8 cellular contexts compared by ENCODE assay signal in the genomic region with DNA sequence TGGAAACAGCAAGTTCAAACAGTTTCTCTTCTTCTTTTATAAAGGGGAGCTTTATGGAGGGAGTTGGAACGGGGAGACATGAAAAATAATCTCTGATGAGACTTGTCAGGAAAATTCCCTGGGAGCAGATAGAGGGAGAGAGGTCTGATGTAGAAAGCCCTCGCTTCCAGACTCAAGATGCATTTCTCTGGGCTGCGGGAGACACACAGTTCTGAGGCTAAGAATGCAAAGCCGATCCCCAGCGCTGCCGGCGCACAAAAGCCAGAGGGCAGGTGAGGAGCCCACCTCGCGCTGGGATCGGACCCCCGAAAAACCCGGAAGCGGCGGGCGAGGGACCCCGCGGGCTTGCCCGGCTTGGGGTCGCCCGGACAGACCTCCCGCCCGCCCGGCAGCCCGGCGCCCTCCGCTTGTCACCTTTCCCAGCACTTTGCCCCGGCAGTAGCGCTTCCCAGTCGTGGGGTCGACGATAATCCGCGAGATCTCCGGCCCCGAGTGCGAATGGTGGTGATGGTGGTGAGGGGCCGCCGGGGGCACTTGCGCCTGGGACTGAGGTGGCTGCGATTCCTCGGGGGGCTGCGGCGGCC. TPM values are rescaled to one million over a fixed set of nuclear protein-coding genes. Genes with fewer than 3 reads are reported as not detected.
A peak's percentile ranks its signal among the peaks of the same experiment; 100 is the strongest.
DNase-seq lines count a peak whose midpoint lies in the region; ATAC-seq and TF ChIP-seq lines count a peak whose summit lies in the region.

No MANE protein-coding gene starts in this region.

- peak overlapping the region; percentile 70 for H3K4me3 ChIP-seq in GM06990 (replicated peaks; ENCODE audit: low read depth, low read length)
- peak overlapping the region; percentile 82 for H3K4me3 ChIP-seq in effector memory CD4-positive, alpha-beta T cell (ENCODE audit: insufficient read depth, low read depth, low read length, poor library complexity, severe bottlenecking)
- peak overlapping the region; percentile 77 for H3K4me3 ChIP-seq in mesendoderm (ENCODE audit: low read length)
- H3K4me3 ChIP-seq in tibial artery: peak overlapping the region; percentile 57 to 85

- no peak overlapping the region for H2BK15ac ChIP-seq in mesendoderm (replicated peaks; ENCODE audit: low read depth)

- H3K9me3 ChIP-seq in effector memory CD4-positive, alpha-beta T cell (ENCODE audit: control insufficient read depth, low read length): no peaks in the 10 kb centered on the region
- no peaks in the 10 kb centered on the region for H3K9me3 ChIP-seq in tibial artery

- DNase-seq in GM06990 (ENCODE audit: extremely low read depth, insufficient read length) (no peak), T1000 (lab: John Stamatoyannopoulos, UW) (peak; percentile 30), mesendoderm (peak; percentile 66), tibial artery (peak in 1 of 2 donors; percentile 27), ecto neural progenitor cell (ENCODE audit: low spot score) (no peak)
- DNase-seq in effector memory CD4-positive, alpha-beta T cell: no peak

- no peak overlapping the region for H2BK120ac ChIP-seq in mesendoderm (ENCODE audit: low read depth, low read length)

- H3K18ac ChIP-seq in mesendoderm (ENCODE audit: low read length): peak overlapping the region; percentile 12

- H3K79me2 ChIP-seq in mesendoderm (ENCODE audit: control insufficient read depth, insufficient read depth, low read length): peaks cover 12% of the 10 kb centered on the region

- H3K36me3 ChIP-seq in GM06990 (ENCODE audit: control insufficient read depth, insufficient read depth, low read length): no peaks in the 10 kb centered on the region; the same call in 1 of the 2 replicates
- no peaks in the 10 kb centered on the region for H3K36me3 ChIP-seq in effector memory CD4-positive, alpha-beta T cell (ENCODE audit: control insufficient read depth, insufficient read depth, low read length)
- H3K36me3 ChIP-seq in mesendoderm (ENCODE audit: control insufficient read depth, insufficient read depth, low read length): peaks cover 3% of the 10 kb centered on the region
- H3K36me3 ChIP-seq in tibial artery: peaks cover 12 to 21% (median 17%) of the 10 kb centered on the region in 3 donors

- H3K27ac ChIP-seq in effector memory CD4-positive, alpha-beta T cell (ENCODE audit: insufficient read depth, low read length, poor library complexity, severe bottlenecking): peak overlapping the region; percentile 84
- no peak overlapping the region for H3K27ac ChIP-seq in mesendoderm (ENCODE audit: low read depth, low read length)
- peak overlapping the region; percentile 85 to 91 for H3K27ac ChIP-seq in tibial artery

- no CpG with 5 or more reads among the region's 43 CpGs for WGBS in mesendoderm (ENCODE audit: extremely low coverage, insufficient coverage, low lambda C conversion rate)

- peaks cover 1% of the 10 kb centered on the region for H3K79me1 ChIP-seq in mesendoderm (ENCODE audit: low read length)

- peak overlapping the region; percentile 83 for H3K4me2 ChIP-seq in mesendoderm (ENCODE audit: low read length)

- H2AK5ac ChIP-seq in mesendoderm (ENCODE audit: low read length): no peak overlapping the region

- H3K9ac ChIP-seq in mesendoderm (ENCODE audit: low read length): peak overlapping the region; percentile 80

- H3K4me1 ChIP-seq in effector memory CD4-positive, alpha-beta T cell (ENCODE audit: control insufficient read depth, insufficient read depth, low read length, poor library complexity, severe bottlenecking): peaks cover 5% of the 10 kb centered on the region
- H3K4me1 ChIP-seq in mesendoderm (ENCODE audit: control insufficient read depth, low read depth, low read length) (no peaks in the 10 kb centered on the region), tibial artery (peaks cover 0 to 40% (median 9%) of the 10 kb centered on the region in 4 donors)

- no peaks in the 10 kb centered on the region for H3K27me3 ChIP-seq in GM06990 (replicated peaks; ENCODE audit: control insufficient read depth, insufficient read depth, low read length)
- H3K27me3 ChIP-seq in effector memory CD4-positive, alpha-beta T cell (replicated peaks; ENCODE audit: control insufficient read depth, insufficient read depth, low read length, poor library complexity, severe bottlenecking): no peaks in the 10 kb centered on the region
- H3K27me3 ChIP-seq in mesendoderm (ENCODE audit: insufficient read depth, low read length, poor library complexity): no peaks in the 10 kb centered on the region
- no peaks in the 10 kb centered on the region for H3K27me3 ChIP-seq in tibial artery

- peak; percentile 1 for ATAC-seq in HG02885 (IDR thresholded peaks at IDR 0.05; ENCODE audit: poor library complexity, unreplicated experiment)
- ATAC-seq in HG02840 (IDR thresholded peaks at IDR 0.05; ENCODE audit: low FRiP score, unreplicated experiment): no peak

- TF ChIP-seq CTCF in GM06990 (IDR thresholded peaks at IDR 0.05; ENCODE audit: insufficient read depth, low read length, poor library complexity, severe bottlenecking) (no peak), tibial artery (IDR thresholded peaks at IDR 0.05) (no peak)

- H4K8ac ChIP-seq in mesendoderm (ENCODE audit: low read depth, low read length): no peak overlapping the region

- intact Hi-C loops in tibial artery (cut with DNase I; ENCODE audit: low total_unique reads): no loop called here

- H4K5ac ChIP-seq in mesendoderm (ENCODE audit: low read length): no peak overlapping the region

- H3K4ac ChIP-seq in mesendoderm (ENCODE audit: low read depth, low read length): no peak overlapping the region

- peak overlapping the region; percentile 84 for H3K23ac ChIP-seq in mesendoderm (ENCODE audit: low read length)

- H2BK5ac ChIP-seq in mesendoderm (ENCODE audit: low read length): no peak overlapping the region

- H3K56ac ChIP-seq in mesendoderm (ENCODE audit: low read length): peak overlapping the region; percentile 91

RNA-seq across cellular contexts. Expression of a gene that starts 0.5 kb away (rescaled TPM):
- 72.1 TPM for polyA plus RNA-seq in mesendoderm (2013, experiment 1 of 2)
- 73.6 TPM for polyA plus RNA-seq in mesendoderm (2013, experiment 2 of 2)

RNA-seq across cellular contexts. Expression of a gene that starts 31.9 kb away (rescaled TPM):
- 1.5 TPM for polyA plus RNA-seq in mesendoderm (2013, experiment 1 of 2)
- polyA plus RNA-seq in mesendoderm (2013, experiment 2 of 2): 1.1 TPM

Comparison
In these comparisons a context has a peak if more than half of its experiments do, and no peak if none do; other contexts are left out.
1. DNase-seq: peak in T1000 (single experiment) and mesendoderm (single experiment); none in GM06990 (single experiment), effector memory CD4-positive, alpha-beta T cell (0 of 3) and ecto neural progenitor cell (single experiment).
2. Peak in every context shown above with its lines, with median percentiles within 50 percentile points of each other: H3K4me3 ChIP-seq.